Comparison of ENCODE assay signal across 8 cellular contexts in genomic region chr1:72284084-72284397, GRCh38. TPM values are rescaled to one million over a fixed set of nuclear protein-coding genes. Genes with fewer than 3 reads are reported as not detected.
A peak's percentile ranks its signal among the peaks of the same experiment; 100 is the strongest.
DNase-seq lines count a peak whose midpoint lies in the region; ATAC-seq and TF ChIP-seq lines count a peak whose summit lies in the region.

No MANE protein-coding gene starts in this region.

- POLR2A ChIA-PET in PC-3 (lab: Charles Lee; ENCODE audit: unreplicated experiment): interaction anchor here (0.6 to 1.2 kb wide), 2 partner anchors 54 to 138 kb away, joined by 3 to 4 read pairs; no protein-coding TSS in a partner anchor

- H4K20me1 ChIP-seq in PC-3 (ENCODE audit: low read length): no peaks in the 10 kb centered on the region

- no peaks in the 10 kb centered on the region for H3K36me3 ChIP-seq in HAP-1 (replicated peaks)
- H3K36me3 ChIP-seq in PC-3 (ENCODE audit: low read depth, low read length): no peaks in the 10 kb centered on the region
- H3K36me3 ChIP-seq in skeletal muscle satellite cell (ENCODE audit: insufficient read depth, low read length): no peaks in the 10 kb centered on the region

- H3K9me3 Mint-ChIP-seq in stimulated activated naive CD8-positive, alpha-beta T cell treated with anti-CD3 and anti-CD28 coated beads, Interleukin-15, amount 100 ng/mL, for 72 hours: no peaks in the 10 kb centered on the region

- H3K27ac ChIP-seq in PC-3 (ENCODE audit: low read length) (peak overlapping the region; percentile 83), foreskin keratinocyte (peak overlapping the region; percentile 78)

- no peak overlapping the region for H3K27ac Mint-ChIP-seq in stimulated activated naive CD8-positive, alpha-beta T cell treated with anti-CD3 and anti-CD28 coated beads, Interleukin-15, amount 100 ng/mL, for 72 hours

- H2AFZ ChIP-seq in PC-3 (ENCODE audit: low read length): peak overlapping the region; percentile 98

- peaks cover 16% of the 10 kb centered on the region for H3K4me1 Mint-ChIP-seq in stimulated activated naive CD8-positive, alpha-beta T cell treated with anti-CD3 and anti-CD28 coated beads, Interleukin-15, amount 100 ng/mL, for 72 hours

- H3K4me3 ChIP-seq in HAP-1: peak overlapping the region; percentile 28
- peak overlapping the region; percentile 95 for H3K4me3 ChIP-seq in PC-3 (ENCODE audit: low read length)
- H3K4me3 ChIP-seq in skeletal muscle satellite cell (ENCODE audit: low read length): peak overlapping the region; percentile 87

- no peak for TF ChIP-seq CTCF in PC-3 (conservative IDR thresholded peaks at IDR 0.05; ENCODE audit: low read depth, low read length)
- no peak for TF ChIP-seq CTCF in foreskin keratinocyte (conservative IDR thresholded peaks at IDR 0.05)

- in situ Hi-C loops in HAP-1 (cut with MboI; ENCODE audit: low sequenced_read_pairs): no loop called here

- intact Hi-C loops in PC-3 (cut with micrococcal nuclease): loop anchor here (1.0 to 10.0 kb wide), 9 partner anchors 219 to 1197 kb away; no protein-coding TSS in a partner anchor

- H3K9me2 ChIP-seq in PC-3 (replicated peaks; ENCODE audit: low read length): no peaks in the 10 kb centered on the region

- CTCF ChIA-PET in PC-3 (lab: Charles Lee): no interaction called here

- H3K9ac ChIP-seq in PC-3 (ENCODE audit: low read length) (peak overlapping the region; percentile 76), skeletal muscle satellite cell (ENCODE audit: low read depth, low read length) (peak overlapping the region; percentile 96)

- H3K4me1 ChIP-seq in HAP-1 (peaks cover 8% of the 10 kb centered on the region), PC-3 (ENCODE audit: insufficient read depth, low read length) (peaks cover 44% of the 10 kb centered on the region), foreskin keratinocyte (peaks cover 10% of the 10 kb centered on the region), skeletal muscle satellite cell (ENCODE audit: control insufficient read depth, insufficient read depth, low read length) (peaks cover 26% of the 10 kb centered on the region)

- H3K4me2 ChIP-seq in PC-3 (ENCODE audit: low read length) (peak overlapping the region; percentile 90), skeletal muscle satellite cell (ENCODE audit: low read length) (peak overlapping the region; percentile 89)

- peak; percentile 48 to 50 for DNase-seq in HAP-1 (ENCODE audit: low spot score in 2 of 2)
- no peak for DNase-seq in PC-3
- DNase-seq in foreskin keratinocyte: peak in 1 of 2 donors; percentile 33
- DNase-seq in stimulated activated naive CD8-positive, alpha-beta T cell treated with anti-CD3 and anti-CD28 coated beads, Interleukin-15, amount 100 ng/mL, for 72 hours: no peak
- DNase-seq in GM19240 (ENCODE audit: insufficient read length, low spot score): no peak
- no peak for DNase-seq in NCI-H774 (lab: John Stamatoyannopoulos, UW)

- peaks cover 5% of the 10 kb centered on the region for H3F3A ChIP-seq in PC-3 (ENCODE audit: low read length, unreplicated experiment)

- peaks cover 38% of the 10 kb centered on the region for H3K27me3 Mint-ChIP-seq in stimulated activated naive CD8-positive, alpha-beta T cell treated with anti-CD3 and anti-CD28 coated beads, Interleukin-15, amount 100 ng/mL, for 72 hours

- ATAC-seq in PC-3 (no peak), foreskin keratinocyte (peak; percentile 0), GM19324 (IDR thresholded peaks at IDR 0.05; ENCODE audit: low FRiP score, unreplicated experiment) (no peak)
- ATAC-seq in stimulated activated naive CD8-positive, alpha-beta T cell treated with anti-CD3 and anti-CD28 coated beads, Interleukin-15, amount 100 ng/mL, for 72 hours: no peak

- H3K9me3 ChIP-seq in HAP-1: no peaks in the 10 kb centered on the region
- no peaks in the 10 kb centered on the region for H3K9me3 ChIP-seq in PC-3 (ENCODE audit: low read length)
- no peaks in the 10 kb centered on the region for H3K9me3 ChIP-seq in skeletal muscle satellite cell (replicated peaks; ENCODE audit: low read length)

- H3K27me3 ChIP-seq in HAP-1 (ENCODE audit: low read depth): peaks cover 42% of the 10 kb centered on the region
- no peaks in the 10 kb centered on the region for H3K27me3 ChIP-seq in PC-3 (ENCODE audit: low read length)
- no peaks in the 10 kb centered on the region for H3K27me3 ChIP-seq in foreskin keratinocyte
- H3K27me3 ChIP-seq in skeletal muscle satellite cell (ENCODE audit: control insufficient read depth, insufficient read depth, low read length): no peaks in the 10 kb centered on the region

- TSS peak; percentile 82 for BruUV-seq in PC-3 (replicated peaks; lab: Mats Ljungman, UMichigan)

- H3K79me2 ChIP-seq in PC-3 (ENCODE audit: low read length): peaks cover 28% of the 10 kb centered on the region

- H3K4me3 Mint-ChIP-seq in stimulated activated naive CD8-positive, alpha-beta T cell treated with anti-CD3 and anti-CD28 coated beads, Interleukin-15, amount 100 ng/mL, for 72 hours: no peak overlapping the region

RNA-seq across cellular contexts. Expression of gene NEGR1, which starts 1.7 kb away (rescaled TPM):
- total RNA-seq in PC-3 (2014; rRNA removed) (1.7 and 3.4 TPM in 2 replicates), foreskin keratinocyte (0.51 and 0.53 TPM in 2 replicates)
- 0.41 and 0.43 TPM in 2 replicates for polyA plus RNA-seq in foreskin keratinocyte
- 5.1 and 7.2 TPM in 2 replicates for total RNA-seq in skeletal muscle satellite cell (2012; rRNA removed)

Comparison
In these comparisons a context has a peak if more than half of its experiments do, and no peak if none do; other contexts are left out.
1. DNase-seq: peak in HAP-1 (2 of 2); none in PC-3 (single experiment), stimulated activated naive CD8-positive, alpha-beta T cell treated with anti-CD3 and anti-CD28 coated beads, Interleukin-15, amount 100 ng/mL, for 72 hours (0 of 2), GM19240 (single experiment) and NCI-H774 (single experiment).
2. H3K4me3 ChIP-seq: peak in every context shown above with its lines; median percentile 95 in PC-3; 87 in skeletal muscle satellite cell; 28 in HAP-1.